In genomic region chr2:37316181-37316580, GRCh38 we compare ENCODE assay signal across 2 cellular contexts.
TF ChIP-seq lines count a peak whose summit lies in the region.

No MANE protein-coding gene starts in this region.

TF ChIP-seq in GM23338, 12 proteins besides CTCF, POLR2A, EP300 and RAD21:
- TF ChIP-seq ZNF331 (CRISPR knock-in tag; IDR thresholded peaks at IDR 0.05; ENCODE audit: low read depth) (no peak), STAT1 (IDR thresholded peaks at IDR 0.05; ENCODE audit: unreplicated experiment) (no peak), EZH2phosphoT487 (IDR thresholded peaks at IDR 0.05; ENCODE audit: unreplicated experiment) (no peak), JUNB (IDR thresholded peaks at IDR 0.05; ENCODE audit: unreplicated experiment) (no peak), CREB1 (CRISPR knock-in tag; IDR thresholded peaks at IDR 0.05; ENCODE audit: low read depth) (no peak), EZH2 (IDR thresholded peaks at IDR 0.05; ENCODE audit: low read depth, unreplicated experiment) (no peak), NANOG (IDR thresholded peaks at IDR 0.05; ENCODE audit: borderline replicate concordance) (no peak), POLR2AphosphoS5 (IDR thresholded peaks at IDR 0.05; ENCODE audit: low read depth) (no peak), ZNF114 (CRISPR knock-in tag; IDR thresholded peaks at IDR 0.05) (no peak)
- TF ChIP-seq, protein P1, sequence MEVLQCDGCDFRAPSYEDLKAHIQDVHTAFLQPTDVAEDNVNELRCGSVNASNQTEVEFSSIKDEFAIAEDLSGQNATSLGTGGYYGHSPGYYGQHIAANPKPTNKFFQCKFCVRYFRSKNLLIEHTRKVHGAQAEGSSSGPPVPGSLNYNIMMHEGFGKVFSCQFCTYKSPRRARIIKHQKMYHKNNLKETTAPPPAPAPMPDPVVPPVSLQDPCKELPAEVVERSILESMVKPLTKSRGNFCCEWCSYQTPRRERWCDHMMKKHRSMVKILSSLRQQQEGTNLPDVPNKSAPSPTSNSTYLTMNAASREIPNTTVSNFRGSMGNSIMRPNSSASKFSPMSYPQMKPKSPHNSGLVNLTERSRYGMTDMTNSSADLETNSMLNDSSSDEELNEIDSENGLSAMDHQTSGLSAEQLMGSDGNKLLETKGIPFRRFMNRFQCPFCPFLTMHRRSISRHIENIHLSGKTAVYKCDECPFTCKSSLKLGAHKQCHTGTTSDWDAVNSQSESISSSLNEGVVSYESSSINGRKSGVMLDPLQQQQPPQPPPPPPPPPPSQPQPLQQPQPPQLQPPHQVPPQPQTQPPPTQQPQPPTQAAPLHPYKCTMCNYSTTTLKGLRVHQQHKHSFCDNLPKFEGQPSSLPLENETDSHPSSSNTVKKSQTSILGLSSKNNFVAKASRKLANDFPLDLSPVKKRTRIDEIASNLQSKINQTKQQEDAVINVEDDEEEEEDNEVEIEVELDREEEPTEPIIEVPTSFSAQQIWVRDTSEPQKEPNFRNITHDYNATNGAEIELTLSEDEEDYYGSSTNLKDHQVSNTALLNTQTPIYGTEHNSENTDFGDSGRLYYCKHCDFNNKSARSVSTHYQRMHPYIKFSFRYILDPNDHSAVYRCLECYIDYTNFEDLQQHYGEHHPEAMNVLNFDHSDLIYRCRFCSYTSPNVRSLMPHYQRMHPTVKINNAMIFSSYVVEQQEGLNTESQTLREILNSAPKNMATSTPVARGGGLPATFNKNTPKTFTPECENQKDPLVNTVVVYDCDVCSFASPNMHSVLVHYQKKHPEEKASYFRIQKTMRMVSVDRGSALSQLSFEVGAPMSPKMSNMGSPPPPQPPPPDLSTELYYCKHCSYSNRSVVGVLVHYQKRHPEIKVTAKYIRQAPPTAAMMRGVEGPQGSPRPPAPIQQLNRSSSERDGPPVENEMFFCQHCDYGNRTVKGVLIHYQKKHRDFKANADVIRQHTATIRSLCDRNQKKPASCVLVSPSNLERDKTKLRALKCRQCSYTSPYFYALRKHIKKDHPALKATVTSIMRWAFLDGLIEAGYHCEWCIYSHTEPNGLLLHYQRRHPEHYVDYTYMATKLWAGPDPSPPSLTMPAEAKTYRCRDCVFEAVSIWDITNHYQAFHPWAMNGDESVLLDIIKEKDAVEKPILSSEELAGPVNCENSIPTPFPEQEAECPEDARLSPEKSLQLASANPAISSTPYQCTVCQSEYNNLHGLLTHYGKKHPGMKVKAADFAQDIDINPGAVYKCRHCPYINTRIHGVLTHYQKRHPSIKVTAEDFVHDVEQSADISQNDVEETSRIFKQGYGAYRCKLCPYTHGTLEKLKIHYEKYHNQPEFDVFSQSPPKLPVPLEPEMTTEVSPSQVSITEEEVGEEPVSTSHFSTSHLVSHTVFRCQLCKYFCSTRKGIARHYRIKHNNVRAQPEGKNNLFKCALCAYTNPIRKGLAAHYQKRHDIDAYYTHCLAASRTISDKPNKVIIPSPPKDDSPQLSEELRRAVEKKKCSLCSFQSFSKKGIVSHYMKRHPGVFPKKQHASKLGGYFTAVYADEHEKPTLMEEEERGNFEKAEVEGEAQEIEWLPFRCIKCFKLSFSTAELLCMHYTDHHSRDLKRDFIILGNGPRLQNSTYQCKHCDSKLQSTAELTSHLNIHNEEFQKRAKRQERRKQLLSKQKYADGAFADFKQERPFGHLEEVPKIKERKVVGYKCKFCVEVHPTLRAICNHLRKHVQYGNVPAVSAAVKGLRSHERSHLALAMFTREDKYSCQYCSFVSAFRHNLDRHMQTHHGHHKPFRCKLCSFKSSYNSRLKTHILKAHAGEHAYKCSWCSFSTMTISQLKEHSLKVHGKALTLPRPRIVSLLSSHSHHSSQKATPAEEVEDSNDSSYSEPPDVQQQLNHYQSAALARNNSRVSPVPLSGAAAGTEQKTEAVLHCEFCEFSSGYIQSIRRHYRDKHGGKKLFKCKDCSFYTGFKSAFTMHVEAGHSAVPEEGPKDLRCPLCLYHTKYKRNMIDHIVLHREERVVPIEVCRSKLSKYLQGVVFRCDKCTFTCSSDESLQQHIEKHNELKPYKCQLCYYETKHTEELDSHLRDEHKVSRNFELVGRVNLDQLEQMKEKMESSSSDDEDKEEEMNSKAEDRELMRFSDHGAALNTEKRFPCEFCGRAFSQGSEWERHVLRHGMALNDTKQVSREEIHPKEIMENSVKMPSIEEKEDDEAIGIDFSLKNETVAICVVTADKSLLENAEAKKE (CRISPR knock-in tag; IDR thresholded peaks at IDR 0.05) = no peak
- TF ChIP-seq, protein P2, sequence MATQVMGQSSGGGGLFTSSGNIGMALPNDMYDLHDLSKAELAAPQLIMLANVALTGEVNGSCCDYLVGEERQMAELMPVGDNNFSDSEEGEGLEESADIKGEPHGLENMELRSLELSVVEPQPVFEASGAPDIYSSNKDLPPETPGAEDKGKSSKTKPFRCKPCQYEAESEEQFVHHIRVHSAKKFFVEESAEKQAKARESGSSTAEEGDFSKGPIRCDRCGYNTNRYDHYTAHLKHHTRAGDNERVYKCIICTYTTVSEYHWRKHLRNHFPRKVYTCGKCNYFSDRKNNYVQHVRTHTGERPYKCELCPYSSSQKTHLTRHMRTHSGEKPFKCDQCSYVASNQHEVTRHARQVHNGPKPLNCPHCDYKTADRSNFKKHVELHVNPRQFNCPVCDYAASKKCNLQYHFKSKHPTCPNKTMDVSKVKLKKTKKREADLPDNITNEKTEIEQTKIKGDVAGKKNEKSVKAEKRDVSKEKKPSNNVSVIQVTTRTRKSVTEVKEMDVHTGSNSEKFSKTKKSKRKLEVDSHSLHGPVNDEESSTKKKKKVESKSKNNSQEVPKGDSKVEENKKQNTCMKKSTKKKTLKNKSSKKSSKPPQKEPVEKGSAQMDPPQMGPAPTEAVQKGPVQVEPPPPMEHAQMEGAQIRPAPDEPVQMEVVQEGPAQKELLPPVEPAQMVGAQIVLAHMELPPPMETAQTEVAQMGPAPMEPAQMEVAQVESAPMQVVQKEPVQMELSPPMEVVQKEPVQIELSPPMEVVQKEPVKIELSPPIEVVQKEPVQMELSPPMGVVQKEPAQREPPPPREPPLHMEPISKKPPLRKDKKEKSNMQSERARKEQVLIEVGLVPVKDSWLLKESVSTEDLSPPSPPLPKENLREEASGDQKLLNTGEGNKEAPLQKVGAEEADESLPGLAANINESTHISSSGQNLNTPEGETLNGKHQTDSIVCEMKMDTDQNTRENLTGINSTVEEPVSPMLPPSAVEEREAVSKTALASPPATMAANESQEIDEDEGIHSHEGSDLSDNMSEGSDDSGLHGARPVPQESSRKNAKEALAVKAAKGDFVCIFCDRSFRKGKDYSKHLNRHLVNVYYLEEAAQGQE (IDR thresholded peaks at IDR 0.05; ENCODE audit: unreplicated experiment) = no peak
- TF ChIP-seq, protein P3, sequence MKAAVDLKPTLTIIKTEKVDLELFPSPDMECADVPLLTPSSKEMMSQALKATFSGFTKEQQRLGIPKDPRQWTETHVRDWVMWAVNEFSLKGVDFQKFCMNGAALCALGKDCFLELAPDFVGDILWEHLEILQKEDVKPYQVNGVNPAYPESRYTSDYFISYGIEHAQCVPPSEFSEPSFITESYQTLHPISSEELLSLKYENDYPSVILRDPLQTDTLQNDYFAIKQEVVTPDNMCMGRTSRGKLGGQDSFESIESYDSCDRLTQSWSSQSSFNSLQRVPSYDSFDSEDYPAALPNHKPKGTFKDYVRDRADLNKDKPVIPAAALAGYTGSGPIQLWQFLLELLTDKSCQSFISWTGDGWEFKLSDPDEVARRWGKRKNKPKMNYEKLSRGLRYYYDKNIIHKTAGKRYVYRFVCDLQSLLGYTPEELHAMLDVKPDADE (IDR thresholded peaks at IDR 0.05) = no peak

TF ChIP-seq in GM12878, 131 proteins besides CTCF, POLR2A, EP300 and RAD21:
- TF ChIP-seq JUNB (IDR thresholded peaks at IDR 0.05) (no peak), SUZ12 (IDR thresholded peaks at IDR 0.05; ENCODE audit: unreplicated experiment) (no peak), ATF7 (IDR thresholded peaks at IDR 0.05; ENCODE audit: low read depth) (no peak), SMARCA5 (IDR thresholded peaks at IDR 0.05) (no peak), NFXL1 (IDR thresholded peaks at IDR 0.05; ENCODE audit: borderline replicate concordance) (no peak), RUNX3 (IDR thresholded peaks at IDR 0.05; ENCODE audit: low read length) (no peak), NR2C1 (IDR thresholded peaks at IDR 0.05) (no peak), RCOR1 (conservative IDR thresholded peaks at IDR 0.05; ENCODE audit: low read depth, low read length) (no peak), FOXK2 (IDR thresholded peaks at IDR 0.05) (no peak), KLF5 (IDR thresholded peaks at IDR 0.05; ENCODE audit: partially characterized antibody) (no peak), ZNF592 (IDR thresholded peaks at IDR 0.05) (no peak), EGR1 (IDR thresholded peaks at IDR 0.05; ENCODE audit: borderline replicate concordance in 1 of 2, low read depth in 2 of 2, low read length in 2 of 2) (no peak), USF1 (IDR thresholded peaks at IDR 0.05; ENCODE audit: borderline replicate concordance, extremely low read length, insufficient read depth, low read depth, low read length) (no peak), CEBPB (IDR thresholded peaks at IDR 0.05; ENCODE audit: borderline replicate concordance in 1 of 2, low read depth in 2 of 2, low read length in 2 of 2) (no peak), RELA (IDR thresholded peaks at IDR 0.05; ENCODE audit: borderline replicate concordance, partially characterized antibody) (no peak), CHD2 (IDR thresholded peaks at IDR 0.05; ENCODE audit: borderline replicate concordance, low read depth, low read length) (no peak), RFX5 (IDR thresholded peaks at IDR 0.05; ENCODE audit: low read depth, low read length) (no peak), POLR2AphosphoS5 (IDR thresholded peaks at IDR 0.05; ENCODE audit: low read length) (no peak)
- TF ChIP-seq, protein P4, sequence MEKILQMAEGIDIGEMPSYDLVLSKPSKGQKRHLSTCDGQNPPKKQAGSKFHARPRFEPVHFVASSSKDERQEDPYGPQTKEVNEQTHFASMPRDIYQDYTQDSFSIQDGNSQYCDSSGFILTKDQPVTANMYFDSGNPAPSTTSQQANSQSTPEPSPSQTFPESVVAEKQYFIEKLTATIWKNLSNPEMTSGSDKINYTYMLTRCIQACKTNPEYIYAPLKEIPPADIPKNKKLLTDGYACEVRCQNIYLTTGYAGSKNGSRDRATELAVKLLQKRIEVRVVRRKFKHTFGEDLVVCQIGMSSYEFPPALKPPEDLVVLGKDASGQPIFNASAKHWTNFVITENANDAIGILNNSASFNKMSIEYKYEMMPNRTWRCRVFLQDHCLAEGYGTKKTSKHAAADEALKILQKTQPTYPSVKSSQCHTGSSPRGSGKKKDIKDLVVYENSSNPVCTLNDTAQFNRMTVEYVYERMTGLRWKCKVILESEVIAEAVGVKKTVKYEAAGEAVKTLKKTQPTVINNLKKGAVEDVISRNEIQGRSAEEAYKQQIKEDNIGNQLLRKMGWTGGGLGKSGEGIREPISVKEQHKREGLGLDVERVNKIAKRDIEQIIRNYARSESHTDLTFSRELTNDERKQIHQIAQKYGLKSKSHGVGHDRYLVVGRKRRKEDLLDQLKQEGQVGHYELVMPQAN (conservative IDR thresholded peaks at IDR 0.05) = no peak
- TF ChIP-seq, protein P5, sequence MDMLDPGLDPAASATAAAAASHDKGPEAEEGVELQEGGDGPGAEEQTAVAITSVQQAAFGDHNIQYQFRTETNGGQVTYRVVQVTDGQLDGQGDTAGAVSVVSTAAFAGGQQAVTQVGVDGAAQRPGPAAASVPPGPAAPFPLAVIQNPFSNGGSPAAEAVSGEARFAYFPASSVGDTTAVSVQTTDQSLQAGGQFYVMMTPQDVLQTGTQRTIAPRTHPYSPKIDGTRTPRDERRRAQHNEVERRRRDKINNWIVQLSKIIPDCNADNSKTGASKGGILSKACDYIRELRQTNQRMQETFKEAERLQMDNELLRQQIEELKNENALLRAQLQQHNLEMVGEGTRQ (IDR thresholded peaks at IDR 0.05; ENCODE audit: borderline replicate concordance, low read depth, low read length) = no peak
